ENCODE assay signal across 1 cellular context in the genomic region with DNA sequence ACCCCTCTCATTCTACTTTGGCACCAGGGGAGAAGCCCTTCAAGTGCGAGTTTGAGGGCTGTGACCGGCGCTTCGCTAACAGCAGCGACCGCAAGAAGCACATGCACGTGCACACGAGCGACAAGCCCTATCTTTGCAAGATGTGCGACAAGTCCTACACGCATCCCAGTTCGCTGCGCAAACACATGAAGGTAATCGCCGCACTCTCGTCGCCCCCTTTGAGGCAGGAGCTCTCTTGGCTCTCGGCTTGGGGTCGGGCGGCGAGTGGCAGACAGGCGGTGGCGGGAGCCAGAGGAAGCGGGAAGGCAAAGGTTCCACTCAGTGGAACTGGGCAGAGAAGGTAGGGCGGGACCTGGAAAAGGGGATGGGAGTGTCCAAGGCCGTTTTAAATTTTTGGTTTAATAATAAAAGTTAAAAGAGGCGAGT.
TF ChIP-seq lines count a peak whose summit lies in the region.

No MANE protein-coding gene starts in this region.

TF ChIP-seq in neural cell, 6 proteins besides CTCF, POLR2A, EP300 and RAD21:
- TF ChIP-seq EZH2 (IDR thresholded peaks at IDR 0.05; ENCODE audit: borderline replicate concordance, insufficient read depth, low read length, poor library complexity, severe bottlenecking), result no peak
- TF ChIP-seq, protein P1, sequence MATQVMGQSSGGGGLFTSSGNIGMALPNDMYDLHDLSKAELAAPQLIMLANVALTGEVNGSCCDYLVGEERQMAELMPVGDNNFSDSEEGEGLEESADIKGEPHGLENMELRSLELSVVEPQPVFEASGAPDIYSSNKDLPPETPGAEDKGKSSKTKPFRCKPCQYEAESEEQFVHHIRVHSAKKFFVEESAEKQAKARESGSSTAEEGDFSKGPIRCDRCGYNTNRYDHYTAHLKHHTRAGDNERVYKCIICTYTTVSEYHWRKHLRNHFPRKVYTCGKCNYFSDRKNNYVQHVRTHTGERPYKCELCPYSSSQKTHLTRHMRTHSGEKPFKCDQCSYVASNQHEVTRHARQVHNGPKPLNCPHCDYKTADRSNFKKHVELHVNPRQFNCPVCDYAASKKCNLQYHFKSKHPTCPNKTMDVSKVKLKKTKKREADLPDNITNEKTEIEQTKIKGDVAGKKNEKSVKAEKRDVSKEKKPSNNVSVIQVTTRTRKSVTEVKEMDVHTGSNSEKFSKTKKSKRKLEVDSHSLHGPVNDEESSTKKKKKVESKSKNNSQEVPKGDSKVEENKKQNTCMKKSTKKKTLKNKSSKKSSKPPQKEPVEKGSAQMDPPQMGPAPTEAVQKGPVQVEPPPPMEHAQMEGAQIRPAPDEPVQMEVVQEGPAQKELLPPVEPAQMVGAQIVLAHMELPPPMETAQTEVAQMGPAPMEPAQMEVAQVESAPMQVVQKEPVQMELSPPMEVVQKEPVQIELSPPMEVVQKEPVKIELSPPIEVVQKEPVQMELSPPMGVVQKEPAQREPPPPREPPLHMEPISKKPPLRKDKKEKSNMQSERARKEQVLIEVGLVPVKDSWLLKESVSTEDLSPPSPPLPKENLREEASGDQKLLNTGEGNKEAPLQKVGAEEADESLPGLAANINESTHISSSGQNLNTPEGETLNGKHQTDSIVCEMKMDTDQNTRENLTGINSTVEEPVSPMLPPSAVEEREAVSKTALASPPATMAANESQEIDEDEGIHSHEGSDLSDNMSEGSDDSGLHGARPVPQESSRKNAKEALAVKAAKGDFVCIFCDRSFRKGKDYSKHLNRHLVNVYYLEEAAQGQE (IDR thresholded peaks at IDR 0.05; ENCODE audit: borderline replicate concordance), result no peak
- TF ChIP-seq MXI1 (conservative IDR thresholded peaks at IDR 0.05; ENCODE audit: poor library complexity, severe bottlenecking), result peak; percentile 42
- TF ChIP-seq POLR2AphosphoS5 (IDR thresholded peaks at IDR 0.05), result peak; percentile 47
- no peak for TF ChIP-seq TAF1 (IDR thresholded peaks at IDR 0.05; ENCODE audit: low read depth)
- TF ChIP-seq SMC3 (conservative IDR thresholded peaks at IDR 0.05; ENCODE audit: poor library complexity), result no peak
TF ChIP-seq in neural cell: peak in this region for 2.
